27 cellular contexts compared by ENCODE assay signal in the genomic region with DNA sequence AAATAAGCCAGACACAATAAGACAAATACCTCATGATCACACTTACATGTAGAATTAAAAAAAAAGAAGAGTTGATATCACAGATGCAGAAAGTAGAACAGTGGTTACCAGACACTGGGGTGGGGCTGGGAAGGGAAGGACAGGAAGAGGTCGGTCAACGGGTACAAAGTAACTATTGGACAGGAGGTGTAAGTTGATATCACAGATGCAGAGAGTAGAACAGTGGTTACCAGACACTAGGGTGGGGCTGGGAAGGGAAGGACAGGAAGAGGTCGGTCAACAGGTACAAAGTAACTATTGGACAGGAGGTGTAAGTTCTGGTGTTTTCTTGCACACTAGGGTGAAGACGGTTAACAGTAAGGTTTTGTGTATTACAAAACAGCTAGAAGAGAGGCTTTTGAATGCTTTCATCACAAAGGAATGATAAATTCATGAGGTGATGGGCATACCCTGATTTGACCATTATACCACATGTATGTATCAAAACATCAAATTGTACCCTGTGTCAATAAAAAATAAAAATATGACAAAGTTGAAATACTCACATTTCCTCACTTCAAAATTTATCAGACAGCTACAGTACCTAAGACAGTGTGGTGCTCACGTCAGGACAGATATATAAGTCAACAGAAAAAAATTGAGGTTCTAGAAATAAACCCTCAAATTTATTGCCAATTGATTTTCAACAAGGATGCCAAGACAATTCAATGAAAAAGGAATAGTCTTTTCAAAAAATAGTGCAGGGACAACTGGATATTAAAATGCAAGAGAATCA. TPM values are rescaled to one million over a fixed set of nuclear protein-coding genes. Genes with fewer than 3 reads are reported as not detected.
A peak's percentile ranks its signal among the peaks of the same experiment; 100 is the strongest.
DNase-seq lines count a peak whose midpoint lies in the region; ATAC-seq and TF ChIP-seq lines count a peak whose summit lies in the region.
"Had no signal": no experiment of that assay in that cellular context is flagged by ENCODE, and none has a peak within 500 bp of the region (broad histone marks: within the 10 kb centered on the region; RNA-seq: fewer than 3 reads in every experiment).

No MANE protein-coding gene starts in this region.

- H4K20me1 ChIP-seq in OCI-LY7 (ENCODE audit: insufficient read depth, low read length), result no peaks in the 10 kb centered on the region

- no peak overlapping the region for H4K91ac ChIP-seq in trophoblast cell (ENCODE audit: low read depth, low read length)

- H2BK12ac ChIP-seq in trophoblast cell (ENCODE audit: low read length), result no peak overlapping the region

- peak; percentile 70 for ATAC-seq in activated CD8-positive, alpha-beta memory T cell treated with anti-CD3 and anti-CD28 coated beads, Interleukin-2, amount 10 ng/mL, durations not matched to agents 7 days and 5 days
- no peak for ATAC-seq in HG02840 (IDR thresholded peaks at IDR 0.05; ENCODE audit: low FRiP score, unreplicated experiment)
- ATAC-seq: left colon, sciatic nerve had no signal

- H3K18ac ChIP-seq in trophoblast cell (ENCODE audit: low read length), result no peak overlapping the region

- H3K23ac ChIP-seq in trophoblast cell (ENCODE audit: low read length), result no peak overlapping the region

- H4K8ac ChIP-seq in trophoblast cell (ENCODE audit: low read depth, low read length), result no peak overlapping the region

- H3K4me3 Mint-ChIP-seq in activated CD8-positive, alpha-beta memory T cell treated with anti-CD3 and anti-CD28 coated beads, Interleukin-2, amount 10 ng/mL, durations not matched to agents 7 days and 5 days, result no peak overlapping the region
- peak overlapping the region; percentile 5 to 64 (median 28) for H3K4me3 Mint-ChIP-seq in CD8-positive, alpha-beta memory T cell
- H3K4me3 Mint-ChIP-seq in endodermal cell, result no peak overlapping the region
- H3K4me3 Mint-ChIP-seq: activated naive CD8-positive, alpha-beta T cell; type B pancreatic cell had no signal

- DNase-seq in activated CD8-positive, alpha-beta memory T cell treated with anti-CD3 and anti-CD28 coated beads, Interleukin-2, amount 10 ng/mL, durations not matched to agents 7 days and 5 days, result peak; percentile 53
- no peak for DNase-seq in activated CD8-positive, alpha-beta memory T cell treated with anti-CD3 and anti-CD28 coated beads, Interleukin-2, amount 50 U/mL, for 48 hours
- peak in 3 of 5 donors; percentile 7 to 76 (median 45) for DNase-seq in CD8-positive, alpha-beta memory T cell
- peak; percentile 5 to 44 (median 20) for DNase-seq in effector memory CD4-positive, alpha-beta T cell
- DNase-seq in trophoblast cell (no peak), endodermal cell (no peak), OCI-LY7 (ENCODE audit: low spot score) (no peak)
- DNase-seq: activated T-cell treated with anti-CD3 and anti-CD28 coated beads, Interleukin-2, amount 50 U/mL, for 48 hours; aorta; colonic mucosa; effector CD4-positive, alpha-beta T cell; erythroblast; GM23248; left colon; NCI-H1092 treated with DMSO at 0.1 percent for 48 hours; NCI-H1694 treated with DMSO at 0.1 percent for 48 hours; NCI-H446 treated with DMSO at 0.1 percent for 48 hours; NCI-H82; posterior cingulate gyrus; SHP77 treated with DMSO at 0.1 percent for 48 hours; stimulated activated CD4-positive, alpha-beta T cell treated with anti-CD3 and anti-CD28 coated beads, Interleukin-4, amount 100 ng/mL, for 1 hour had no signal

- no peaks in the 10 kb centered on the region for H3K79me2 ChIP-seq in trophoblast cell (ENCODE audit: control insufficient read depth, insufficient read depth, low read length, poor library complexity)
- no peaks in the 10 kb centered on the region for H3K79me2 ChIP-seq in OCI-LY7 (ENCODE audit: insufficient read depth, low read depth, low read length)

- H3K36me3 Mint-ChIP-seq in activated CD8-positive, alpha-beta memory T cell treated with anti-CD3 and anti-CD28 coated beads, Interleukin-2, amount 10 ng/mL, durations not matched to agents 7 days and 5 days, result peaks cover 71% of the 10 kb centered on the region
- H3K36me3 Mint-ChIP-seq in CD8-positive, alpha-beta memory T cell, result peaks cover 47 to 71% (median 67%) of the 10 kb centered on the region in 3 donors
- peaks cover 36% of the 10 kb centered on the region for H3K36me3 Mint-ChIP-seq in endodermal cell (ENCODE audit: low read depth)

- TF ChIP-seq CTCF in endodermal cell (conservative IDR thresholded peaks at IDR 0.05) (no peak), OCI-LY7 (conservative IDR thresholded peaks at IDR 0.05; ENCODE audit: low read length) (no peak)

- no peak overlapping the region for H2BK5ac ChIP-seq in trophoblast cell (ENCODE audit: low read depth, low read length, poor library complexity)

- H3K4me3 ChIP-seq in CD8-positive, alpha-beta memory T cell (ENCODE audit: low read length), result no peak overlapping the region
- no peak overlapping the region for H3K4me3 ChIP-seq in effector memory CD4-positive, alpha-beta T cell (ENCODE audit: insufficient read depth, low read depth, low read length, poor library complexity, severe bottlenecking)
- H3K4me3 ChIP-seq in trophoblast cell (ENCODE audit: low read depth, low read length) (peak overlapping the region; percentile 32), endodermal cell (ENCODE audit: low read length) (no peak overlapping the region), OCI-LY7 (ENCODE audit: low read depth, low read length, poor library complexity, severe bottlenecking) (no peak overlapping the region)
- H3K4me3 ChIP-seq: colonic mucosa, GM23248 had no signal

- no peaks in the 10 kb centered on the region for H3K27me3 Mint-ChIP-seq in activated CD8-positive, alpha-beta memory T cell treated with anti-CD3 and anti-CD28 coated beads, Interleukin-2, amount 10 ng/mL, durations not matched to agents 7 days and 5 days
- H3K27me3 Mint-ChIP-seq in CD8-positive, alpha-beta memory T cell, result no peaks in the 10 kb centered on the region
- H3K27me3 Mint-ChIP-seq in endodermal cell (ENCODE audit: insufficient read depth), result no peaks in the 10 kb centered on the region
- H3K27me3 Mint-ChIP-seq: activated naive CD8-positive, alpha-beta T cell; type B pancreatic cell had no signal

- H3K4ac ChIP-seq in trophoblast cell (ENCODE audit: low read depth, low read length), result no peak overlapping the region

- CTCF ChIA-PET in activated CD8-positive, alpha-beta memory T cell treated with anti-CD3 and anti-CD28 coated beads, Interleukin-2, amount 10 ng/mL, durations not matched to agents 7 days and 5 days (lab: Charles Lee), result no interaction called here
- CTCF ChIA-PET in CD8-positive, alpha-beta memory T cell (lab: Charles Lee), result no interaction called here
- CTCF ChIA-PET in OCI-LY7 (lab: Charles Lee; ENCODE audit: unreplicated experiment), result no interaction called here

- peak overlapping the region; percentile 49 for H3K27ac ChIP-seq in CD8-positive, alpha-beta memory T cell (ENCODE audit: low read depth, low read length)
- peak overlapping the region; percentile 31 for H3K27ac ChIP-seq in effector memory CD4-positive, alpha-beta T cell (ENCODE audit: insufficient read depth, low read length, poor library complexity, severe bottlenecking)
- H3K27ac ChIP-seq in trophoblast cell (ENCODE audit: low read depth, low read length) (no peak overlapping the region), endodermal cell (ENCODE audit: low read depth, low read length) (no peak overlapping the region), OCI-LY7 (ENCODE audit: low read depth, low read length, poor library complexity, severe bottlenecking) (no peak overlapping the region)
- H3K27ac ChIP-seq: C4-2B, colonic mucosa, GM23248 had no signal

- H3K27ac Mint-ChIP-seq in activated CD8-positive, alpha-beta memory T cell treated with anti-CD3 and anti-CD28 coated beads, Interleukin-2, amount 10 ng/mL, durations not matched to agents 7 days and 5 days, result peak overlapping the region; percentile 61
- peak overlapping the region; percentile 35 to 96 (median 90) for H3K27ac Mint-ChIP-seq in CD8-positive, alpha-beta memory T cell
- no peak overlapping the region for H3K27ac Mint-ChIP-seq in endodermal cell
- H3K27ac Mint-ChIP-seq: activated naive CD8-positive, alpha-beta T cell; type B pancreatic cell had no signal

- POLR2A ChIA-PET in CD8-positive, alpha-beta memory T cell (lab: Charles Lee), result interaction anchor here (1.2 kb wide), 1 partner anchor 33 kb away, joined by 3 read pairs; the partner anchor contains the start of gene GALC
- POLR2A ChIA-PET in OCI-LY7 (lab: Charles Lee), result no interaction called here

- H3K9me3 Mint-ChIP-seq in activated CD8-positive, alpha-beta memory T cell treated with anti-CD3 and anti-CD28 coated beads, Interleukin-2, amount 10 ng/mL, durations not matched to agents 7 days and 5 days (ENCODE audit: low read depth), result no peaks in the 10 kb centered on the region
- peaks cover 0 to 7% (median 0%) of the 10 kb centered on the region in 5 donors for H3K9me3 Mint-ChIP-seq in CD8-positive, alpha-beta memory T cell
- H3K9me3 Mint-ChIP-seq in endodermal cell, result no peaks in the 10 kb centered on the region
- H3K9me3 Mint-ChIP-seq: type B pancreatic cell had no signal

- H3K9me3 ChIP-seq in CD8-positive, alpha-beta memory T cell (ENCODE audit: low read length), result no peaks in the 10 kb centered on the region
- H3K9me3 ChIP-seq in effector memory CD4-positive, alpha-beta T cell (ENCODE audit: control insufficient read depth, low read length), result no peaks in the 10 kb centered on the region
- H3K9me3 ChIP-seq in trophoblast cell (ENCODE audit: insufficient read depth, low read depth, low read length) (no peaks in the 10 kb centered on the region), endodermal cell (ENCODE audit: control insufficient read depth, low read length) (no peaks in the 10 kb centered on the region), OCI-LY7 (ENCODE audit: low read length) (no peaks in the 10 kb centered on the region)
- H3K9me3 ChIP-seq: colonic mucosa had no signal

- no peak overlapping the region for H4K12ac ChIP-seq in trophoblast cell (ENCODE audit: low read depth, low read length)

- H2AFZ ChIP-seq in trophoblast cell (ENCODE audit: insufficient read depth, low read length, poor library complexity), result no peak overlapping the region
- no peak overlapping the region for H2AFZ ChIP-seq in OCI-LY7 (ENCODE audit: low read length)
- H2AFZ ChIP-seq: GM23248 had no signal

- H3K9ac ChIP-seq in trophoblast cell (ENCODE audit: low read length) (no peak overlapping the region), endodermal cell (ENCODE audit: extremely low read depth, low read length, poor library complexity, severe bottlenecking) (no peak overlapping the region)
- H3K9ac ChIP-seq: GM23248 had no signal

- H3K4me2 ChIP-seq in trophoblast cell (ENCODE audit: low read length) (no peak overlapping the region), OCI-LY7 (ENCODE audit: low read length) (no peak overlapping the region)

- no peaks in the 10 kb centered on the region for H3K27me3 ChIP-seq in CD8-positive, alpha-beta memory T cell (ENCODE audit: insufficient read depth, low read length, poor library complexity, severe bottlenecking)
- H3K27me3 ChIP-seq in effector memory CD4-positive, alpha-beta T cell (replicated peaks; ENCODE audit: control insufficient read depth, insufficient read depth, low read length, poor library complexity, severe bottlenecking), result no peaks in the 10 kb centered on the region
- H3K27me3 ChIP-seq in trophoblast cell (ENCODE audit: insufficient read depth, low read length) (no peaks in the 10 kb centered on the region), endodermal cell (ENCODE audit: control insufficient read depth, insufficient read depth, low read length, poor library complexity, severe bottlenecking) (no peaks in the 10 kb centered on the region)
- H3K27me3 ChIP-seq: colonic mucosa had no signal

- BruUV-seq in OCI-LY7 (replicated peaks; lab: Mats Ljungman, UMichigan), result no TSS peak

- no peaks in the 10 kb centered on the region for H3K79me1 ChIP-seq in trophoblast cell (ENCODE audit: low read length)

- H2AK5ac ChIP-seq in trophoblast cell (ENCODE audit: low read length), result no peak overlapping the region

- no peak overlapping the region for H3K14ac ChIP-seq in trophoblast cell (ENCODE audit: low read length)

- H3K4me1 ChIP-seq in CD8-positive, alpha-beta memory T cell (ENCODE audit: insufficient read depth, low read length), result peaks cover 19% of the 10 kb centered on the region
- peaks cover 2% of the 10 kb centered on the region for H3K4me1 ChIP-seq in effector memory CD4-positive, alpha-beta T cell (ENCODE audit: control insufficient read depth, insufficient read depth, low read length, poor library complexity, severe bottlenecking)
- H3K4me1 ChIP-seq in trophoblast cell (ENCODE audit: control insufficient read depth in 1 of 2, insufficient read depth in 2 of 2, low read length in 2 of 2) (no peaks in the 10 kb centered on the region), endodermal cell (ENCODE audit: control insufficient read depth, insufficient read depth, low read length) (peaks cover 5% of the 10 kb centered on the region), OCI-LY7 (ENCODE audit: insufficient read depth, low read length, poor library complexity, severe bottlenecking) (no peaks in the 10 kb centered on the region)
- H3K4me1 ChIP-seq: colonic mucosa had no signal

- H3K9me2 ChIP-seq in OCI-LY7 (ENCODE audit: insufficient read depth, low read length), result no peaks in the 10 kb centered on the region

- no peak overlapping the region for H2BK120ac ChIP-seq in trophoblast cell (ENCODE audit: insufficient read depth, low read length, poor library complexity)

- H3K36me3 ChIP-seq in CD8-positive, alpha-beta memory T cell (ENCODE audit: insufficient read depth, low read length), result no peaks in the 10 kb centered on the region
- peaks cover 9% of the 10 kb centered on the region for H3K36me3 ChIP-seq in effector memory CD4-positive, alpha-beta T cell (ENCODE audit: control insufficient read depth, insufficient read depth, low read length)
- H3K36me3 ChIP-seq in trophoblast cell (ENCODE audit: control insufficient read depth in 1 of 2, insufficient read depth in 2 of 2, low read length in 2 of 2), result peaks cover 0 to 2% of the 10 kb centered on the region in 2 experiments
- H3K36me3 ChIP-seq in endodermal cell (ENCODE audit: control insufficient read depth, insufficient read depth, low read length), result peaks cover 16% of the 10 kb centered on the region
- no peaks in the 10 kb centered on the region for H3K36me3 ChIP-seq in OCI-LY7 (ENCODE audit: insufficient read depth, low read length)
- H3K36me3 ChIP-seq: colonic mucosa had no signal

- peaks cover 21% of the 10 kb centered on the region for H3K4me1 Mint-ChIP-seq in activated CD8-positive, alpha-beta memory T cell treated with anti-CD3 and anti-CD28 coated beads, Interleukin-2, amount 10 ng/mL, durations not matched to agents 7 days and 5 days
- peaks cover 55 to 71% (median 57%) of the 10 kb centered on the region in 3 donors for H3K4me1 Mint-ChIP-seq in CD8-positive, alpha-beta memory T cell
- H3K4me1 Mint-ChIP-seq in endodermal cell, result peaks cover 3% of the 10 kb centered on the region

- WGBS in trophoblast cell (ENCODE audit: extremely low coverage, insufficient coverage, insufficient read length), result no CpG with 5 or more reads among the region's 5 CpGs
- 91 to 97% methylated on average over 4 to 5 of the region's 5 CpGs for WGBS in endodermal cell (ENCODE audit: insufficient coverage in 1 of 2, insufficient read length in 1 of 2), 2 experiments

- intact Hi-C loops in OCI-LY7 (cut with micrococcal nuclease; ENCODE audit: unreplicated experiment), result no loop called here

RNA-seq across cellular contexts. Expression of gene GALC, which starts 32.8 kb away (rescaled TPM):
- total RNA-seq in activated CD8-positive, alpha-beta memory T cell treated with anti-CD3 and anti-CD28 coated beads, Interleukin-2, amount 10 ng/mL, durations not matched to agents 7 days and 5 days, result 10 to 100 TPM; 20.6 to 25.7 TPM
- 10 to 100 TPM; 12.4 to 13.0 TPM for total RNA-seq in CD8-positive, alpha-beta memory T cell
- polyA plus RNA-seq in CD8-positive, alpha-beta memory T cell, result 27.7 TPM
- polyA plus RNA-seq in trophoblast cell (2013), result 16.8 and 17.2 TPM in 2 replicates
- total RNA-seq in endodermal cell, result 10 to 100 TPM; 31.8 to 76.0 TPM
- polyA plus RNA-seq in endodermal cell (2013, experiment 1 of 2), result 36.8 TPM
- 35.6 TPM for polyA plus RNA-seq in endodermal cell (2013, experiment 2 of 2)
- 4.4 and 7.5 TPM in 2 replicates for total RNA-seq in OCI-LY7 (2014; rRNA removed; shearing (Covaris generic))
- 18.0 and 21.3 TPM in 2 replicates for total RNA-seq in OCI-LY7 (2022)
- total RNA-seq: A172 had no signal

RNA-seq across cellular contexts. Expression of gene GPR65, which starts 44.7 kb away (rescaled TPM):
- total RNA-seq in activated CD8-positive, alpha-beta memory T cell treated with anti-CD3 and anti-CD28 coated beads, Interleukin-2, amount 10 ng/mL, durations not matched to agents 7 days and 5 days, result 10 to 100 TPM; 17.2 to 21.1 TPM
- 10 to 100 TPM; 15.2 to 16.1 TPM for total RNA-seq in CD8-positive, alpha-beta memory T cell
- 40.4 TPM for polyA plus RNA-seq in CD8-positive, alpha-beta memory T cell
- 0.01 TPM in 1 of 2 replicates, not detected in the other for polyA plus RNA-seq in trophoblast cell (2013)
- total RNA-seq in endodermal cell (not detected), OCI-LY7 (2022) (8.0 and 8.2 TPM in 2 replicates)
- not detected for polyA plus RNA-seq in endodermal cell (2013, experiment 1 of 2)
- not detected for polyA plus RNA-seq in endodermal cell (2013, experiment 2 of 2)
- 4.5 and 6.1 TPM in 2 replicates for total RNA-seq in OCI-LY7 (2014; rRNA removed; shearing (Covaris generic))
- total RNA-seq: A172 had no signal

Comparison
In these comparisons a context has a peak if more than half of its experiments do, and no peak if none do; other contexts are left out.
1. DNase-seq: peak in activated CD8-positive, alpha-beta memory T cell treated with anti-CD3 and anti-CD28 coated beads, Interleukin-2, amount 10 ng/mL, durations not matched to agents 7 days and 5 days (single experiment), CD8-positive, alpha-beta memory T cell (3 of 5) and effector memory CD4-positive, alpha-beta T cell (3 of 3); none in activated CD8-positive, alpha-beta memory T cell treated with anti-CD3 and anti-CD28 coated beads, Interleukin-2, amount 50 U/mL, for 48 hours (single experiment), trophoblast cell (0 of 2), endodermal cell (single experiment) and OCI-LY7 (single experiment).
2. H3K4me3 Mint-ChIP-seq: peak in CD8-positive, alpha-beta memory T cell (7 of 7); none in activated CD8-positive, alpha-beta memory T cell treated with anti-CD3 and anti-CD28 coated beads, Interleukin-2, amount 10 ng/mL, durations not matched to agents 7 days and 5 days (single experiment) and endodermal cell (single experiment).
3. H3K27ac ChIP-seq: peak in CD8-positive, alpha-beta memory T cell (single experiment) and effector memory CD4-positive, alpha-beta T cell (single experiment); none in trophoblast cell (single experiment), endodermal cell (single experiment) and OCI-LY7 (single experiment).
4. RNA of gene GPR65, which starts 44.7 kb away (total RNA-seq): 17.2 to 21.1 TPM in activated CD8-positive, alpha-beta memory T cell treated with anti-CD3 and anti-CD28 coated beads, Interleukin-2, amount 10 ng/mL, durations not matched to agents 7 days and 5 days, 15.2 to 16.1 TPM in CD8-positive, alpha-beta memory T cell and 4.5 to 8.2 TPM in OCI-LY7; not detected in endodermal cell; every median in the first group is over 4 times any median in the second.